Comparison of ENCODE assay signal across 8 cellular contexts in genomic region chr19:4793278-4793677, GRCh38. TPM values are rescaled to one million over a fixed set of nuclear protein-coding genes. Genes with fewer than 3 reads are reported as not detected.
DNase-seq lines count a peak whose midpoint lies in the region; ATAC-seq and TF ChIP-seq lines count a peak whose summit lies in the region.
"Not testable (repeated sequence)": the region's sequence is repeated elsewhere in the genome, so short reads cannot be mapped to it uniquely, and the experiment has no call there.

No MANE protein-coding gene starts in this region.

- H3K9me3 ChIP-seq in CD4-positive, alpha-beta T cell (ENCODE audit: control insufficient read depth, low read length); SK-N-SH; esophagus squamous epithelium: not testable (repeated sequence)

- not testable (repeated sequence) for H3K27me3 ChIP-seq in CD4-positive, alpha-beta T cell (ENCODE audit: control insufficient read depth, insufficient read depth, low read length); HL-60 (ENCODE audit: insufficient read depth, poor library complexity, severe bottlenecking); SK-N-SH (ENCODE audit: insufficient read depth); esophagus squamous epithelium

- H3K79me2 ChIP-seq in SK-N-SH (ENCODE audit: insufficient read depth) = peaks cover 52% of the 10 kb centered on the region

- 88% methylated on average over 6 of the region's 19 CpGs for WGBS in SK-N-SH (ENCODE audit: low lambda C conversion rate)
- 60 to 85% methylated on average over 1 to 8 of the region's 19 CpGs for WGBS in esophagus squamous epithelium, 2 donors

- peaks cover 31% of the 10 kb centered on the region for H3K4me1 Mint-ChIP-seq in CD4-positive, alpha-beta T cell (ENCODE audit: low read depth)
- peaks cover 40% of the 10 kb centered on the region for H3K4me1 Mint-ChIP-seq in activated CD8-positive, alpha-beta memory T cell treated with anti-CD3 and anti-CD28 coated beads, Interleukin-2, amount 10 ng/mL, durations not matched to agents 7 days and 5 days
- H3K4me1 Mint-ChIP-seq in activated naive CD8-positive, alpha-beta T cell treated with anti-CD3 and anti-CD28 coated beads, Interleukin-2, amount 50 U/mL, for 24 hours = peaks cover 45% of the 10 kb centered on the region
- H3K4me1 Mint-ChIP-seq in nephron progenitor cell = peaks cover 19% of the 10 kb centered on the region
- H3K4me1 Mint-ChIP-seq in stimulated activated memory B cell treated with anti-CD40 and anti-IgM and Interleukin-4, amounts not matched to agents 10 μg/mL and 1 μg/mL and 100 μg/mL, for 72 hours = peaks cover 45% of the 10 kb centered on the region

- not testable (repeated sequence) for TF ChIP-seq RAD21 in SK-N-SH (IDR thresholded peaks at IDR 0.05; ENCODE audit: low read length)

- H3K4me1 ChIP-seq in SK-N-SH (ENCODE audit: control insufficient read depth in 1 of 2, insufficient read depth in 2 of 2, low read depth in 1 of 2, low read length in 1 of 2) = not testable (repeated sequence)
- H3K4me1 ChIP-seq in esophagus squamous epithelium = peaks cover 28 to 55% (median 40%) of the 10 kb centered on the region in 3 donors

- H3K9me2 ChIP-seq in SK-N-SH = not testable (repeated sequence)

- H3K27me3 Mint-ChIP-seq in CD4-positive, alpha-beta T cell; activated CD8-positive, alpha-beta memory T cell treated with anti-CD3 and anti-CD28 coated beads, Interleukin-2, amount 10 ng/mL, durations not matched to agents 7 days and 5 days; activated naive CD8-positive, alpha-beta T cell treated with anti-CD3 and anti-CD28 coated beads, Interleukin-2, amount 50 U/mL, for 24 hours; stimulated activated memory B cell treated with anti-CD40 and anti-IgM and Interleukin-4, amounts not matched to agents 10 μg/mL and 1 μg/mL and 100 μg/mL, for 72 hours: not testable (repeated sequence)
- peaks cover 17% of the 10 kb centered on the region for H3K27me3 Mint-ChIP-seq in nephron progenitor cell (ENCODE audit: low read depth, poor library complexity)

- H3F3A ChIP-seq in SK-N-SH (replicated peaks; ENCODE audit: insufficient read depth) = not testable (repeated sequence)

- H3K36me3 Mint-ChIP-seq in CD4-positive, alpha-beta T cell (ENCODE audit: low read depth) = peaks cover 39% of the 10 kb centered on the region
- H3K36me3 Mint-ChIP-seq in activated CD8-positive, alpha-beta memory T cell treated with anti-CD3 and anti-CD28 coated beads, Interleukin-2, amount 10 ng/mL, durations not matched to agents 7 days and 5 days = peaks cover 19% of the 10 kb centered on the region
- H3K36me3 Mint-ChIP-seq in activated naive CD8-positive, alpha-beta T cell treated with anti-CD3 and anti-CD28 coated beads, Interleukin-2, amount 50 U/mL, for 24 hours (ENCODE audit: low read depth) = peaks cover 34% of the 10 kb centered on the region
- H3K36me3 Mint-ChIP-seq in nephron progenitor cell (ENCODE audit: low read depth) = peaks cover 35% of the 10 kb centered on the region
- peaks cover 26% of the 10 kb centered on the region for H3K36me3 Mint-ChIP-seq in stimulated activated memory B cell treated with anti-CD40 and anti-IgM and Interleukin-4, amounts not matched to agents 10 μg/mL and 1 μg/mL and 100 μg/mL, for 72 hours

- not testable (repeated sequence) for H3K9me3 Mint-ChIP-seq in CD4-positive, alpha-beta T cell; activated CD8-positive, alpha-beta memory T cell treated with anti-CD3 and anti-CD28 coated beads, Interleukin-2, amount 10 ng/mL, durations not matched to agents 7 days and 5 days (ENCODE audit: low read depth); activated naive CD8-positive, alpha-beta T cell treated with anti-CD3 and anti-CD28 coated beads, Interleukin-2, amount 50 U/mL, for 24 hours; nephron progenitor cell; stimulated activated memory B cell treated with anti-CD40 and anti-IgM and Interleukin-4, amounts not matched to agents 10 μg/mL and 1 μg/mL and 100 μg/mL, for 72 hours

- H3K36me3 ChIP-seq in SK-N-SH (replicated peaks in 1 of 2; ENCODE audit: control insufficient read depth in 1 of 2, insufficient read depth in 2 of 2, low read length in 1 of 2) = peaks cover 17 to 29% of the 10 kb centered on the region in 2 experiments
- H3K36me3 ChIP-seq in esophagus squamous epithelium = peaks cover 8 to 59% (median 11%) of the 10 kb centered on the region in 3 donors

- H2AFZ ChIP-seq in SK-N-SH (ENCODE audit: low read depth) = not testable (repeated sequence)

- H3K4me3 ChIP-seq in HL-60 (replicated peaks; ENCODE audit: insufficient read depth, low read length) (peak overlapping the region; percentile 89), esophagus squamous epithelium (peak overlapping the region in 3 of 4 donors; percentile 86 to 95 (median 87))
- H3K4me3 ChIP-seq in SK-N-SH (ENCODE audit: low read depth in 2 of 2, low read length in 1 of 2) = not testable (repeated sequence)

- CTCF ChIA-PET in CD4-positive, alpha-beta T cell (lab: Charles Lee) = interaction anchor here (1.0 kb wide), 1 partner anchor 16 kb away, joined by 3 read pairs; no protein-coding TSS in a partner anchor
- CTCF ChIA-PET in SK-N-SH (lab: Yijun Ruan, JAX); activated CD8-positive, alpha-beta memory T cell treated with anti-CD3 and anti-CD28 coated beads, Interleukin-2, amount 10 ng/mL, durations not matched to agents 7 days and 5 days (lab: Charles Lee): not testable (repeated sequence)

- not testable (repeated sequence) for ATAC-seq in CD4-positive, alpha-beta T cell (ENCODE audit: poor library complexity); activated CD8-positive, alpha-beta memory T cell treated with anti-CD3 and anti-CD28 coated beads, Interleukin-2, amount 10 ng/mL, durations not matched to agents 7 days and 5 days; activated naive CD8-positive, alpha-beta T cell treated with anti-CD3 and anti-CD28 coated beads, Interleukin-2, amount 50 U/mL, for 24 hours; stimulated activated memory B cell treated with anti-CD40 and anti-IgM and Interleukin-4, amounts not matched to agents 10 μg/mL and 1 μg/mL and 100 μg/mL, for 72 hours

- not testable (repeated sequence) for H3K27ac ChIP-seq in CD4-positive, alpha-beta T cell (ENCODE audit: low read depth, low read length); HL-60 (replicated peaks); SK-N-SH (ENCODE audit: low read depth in 2 of 2, low read length in 1 of 2)
- H3K27ac ChIP-seq in esophagus squamous epithelium = peak overlapping the region in 3 of 4 donors; percentile 85 to 98 (median 95)

- H3K4me2 ChIP-seq in SK-N-SH = 0 out of 2 replicates have a peak overlapping the region, but pooled peaks have one; percentile 92

- POLR2A ChIA-PET in CD4-positive, alpha-beta T cell (lab: Charles Lee); SK-N-SH (lab: Yijun Ruan, JAX): not testable (repeated sequence)

- not testable (repeated sequence) for DNase-seq in CD4-positive, alpha-beta T cell; HL-60 (ENCODE audit: low read depth in 1 of 2, low spot score in 1 of 2); SK-N-SH; activated CD8-positive, alpha-beta memory T cell treated with anti-CD3 and anti-CD28 coated beads, Interleukin-2, amount 10 ng/mL, durations not matched to agents 7 days and 5 days; activated naive CD8-positive, alpha-beta T cell treated with anti-CD3 and anti-CD28 coated beads, Interleukin-2, amount 50 U/mL, for 24 hours; esophagus squamous epithelium (lab: John Stamatoyannopoulos, UW); nephron progenitor cell

- H3K4me3 Mint-ChIP-seq in CD4-positive, alpha-beta T cell = peak overlapping the region; percentile 73
- peak overlapping the region; percentile 10 for H3K4me3 Mint-ChIP-seq in activated CD8-positive, alpha-beta memory T cell treated with anti-CD3 and anti-CD28 coated beads, Interleukin-2, amount 10 ng/mL, durations not matched to agents 7 days and 5 days
- peak overlapping the region; percentile 86 for H3K4me3 Mint-ChIP-seq in activated naive CD8-positive, alpha-beta T cell treated with anti-CD3 and anti-CD28 coated beads, Interleukin-2, amount 50 U/mL, for 24 hours
- H3K4me3 Mint-ChIP-seq in nephron progenitor cell = peak overlapping the region; percentile 83
- peak overlapping the region; percentile 72 for H3K4me3 Mint-ChIP-seq in stimulated activated memory B cell treated with anti-CD40 and anti-IgM and Interleukin-4, amounts not matched to agents 10 μg/mL and 1 μg/mL and 100 μg/mL, for 72 hours

- not testable (repeated sequence) for TF ChIP-seq EP300 in SK-N-SH (IDR thresholded peaks at IDR 0.05; ENCODE audit: borderline replicate concordance in 1 of 2, low read depth in 1 of 2, low read length in 1 of 2)

- H4K20me1 ChIP-seq in SK-N-SH (ENCODE audit: insufficient read depth) = not testable (repeated sequence)

- TF ChIP-seq POLR2A in esophagus squamous epithelium (IDR thresholded peaks at IDR 0.05) = not testable (repeated sequence)

- H3K9ac ChIP-seq in SK-N-SH = not testable (repeated sequence)

- intact Hi-C loops in CD4-positive, alpha-beta T cell (cut with DNase I, micrococcal nuclease) = loop anchor here in 1 of 2 experiments (10.0 kb wide), 3 partner anchors 318 to 892 kb away; partner anchors contain the start of genes CHAF1A, HDGFL2, HSD11B1L and MICOS13
- intact Hi-C loops in esophagus squamous epithelium (cut with DNase I) = loop anchor here (5.0 kb wide), 1 partner anchor 61 kb away; no protein-coding TSS in a partner anchor

- TF ChIP-seq CTCF in CD4-positive, alpha-beta T cell (IDR thresholded peaks at IDR 0.05); HL-60 (IDR thresholded peaks at IDR 0.05; ENCODE audit: insufficient read depth, low read length); SK-N-SH (IDR thresholded peaks at IDR 0.05); esophagus squamous epithelium (IDR thresholded peaks at IDR 0.05); nephron progenitor cell (IDR thresholded peaks at IDR 0.05): not testable (repeated sequence)

- not testable (repeated sequence) for H3K27ac Mint-ChIP-seq in CD4-positive, alpha-beta T cell; nephron progenitor cell
- H3K27ac Mint-ChIP-seq in activated CD8-positive, alpha-beta memory T cell treated with anti-CD3 and anti-CD28 coated beads, Interleukin-2, amount 10 ng/mL, durations not matched to agents 7 days and 5 days = peak overlapping the region; percentile 19
- peak overlapping the region; percentile 88 for H3K27ac Mint-ChIP-seq in activated naive CD8-positive, alpha-beta T cell treated with anti-CD3 and anti-CD28 coated beads, Interleukin-2, amount 50 U/mL, for 24 hours
- peak overlapping the region; percentile 85 for H3K27ac Mint-ChIP-seq in stimulated activated memory B cell treated with anti-CD40 and anti-IgM and Interleukin-4, amounts not matched to agents 10 μg/mL and 1 μg/mL and 100 μg/mL, for 72 hours

RNA-seq across cellular contexts. Expression of gene FEM1A, which starts 1.7 kb away (rescaled TPM):
- total RNA-seq in CD4-positive, alpha-beta T cell = 10 to 100 TPM; 11.8 to 12.1 TPM
- polyA plus RNA-seq in SK-N-SH (2012; rRNA removed) = 4.8 and 5.0 TPM in 2 replicates
- polyA plus RNA-seq in SK-N-SH (2012; cell fraction: cytosol; rRNA removed) = 2.8 and 4.0 TPM in 2 replicates
- 3.5 and 3.7 TPM in 2 replicates for polyA plus RNA-seq in SK-N-SH (2012; cell fraction: nucleus; rRNA removed)
- total RNA-seq in activated CD8-positive, alpha-beta memory T cell treated with anti-CD3 and anti-CD28 coated beads, Interleukin-2, amount 10 ng/mL, durations not matched to agents 7 days and 5 days = 10 to 100 TPM; 11.5 to 16.8 TPM
- 10 to 100 TPM; 16.8 to 22.7 (median 18.4) TPM for total RNA-seq in esophagus squamous epithelium

RNA-seq across cellular contexts. Expression of gene TICAM1, which starts 38.2 kb away (rescaled TPM):
- 10 to 100 TPM; 14.7 to 15.0 TPM for total RNA-seq in CD4-positive, alpha-beta T cell
- polyA plus RNA-seq in SK-N-SH (2012; rRNA removed) = 1.8 and 2.7 TPM in 2 replicates
- 1.9 and 2.6 TPM in 2 replicates for polyA plus RNA-seq in SK-N-SH (2012; cell fraction: cytosol; rRNA removed)
- 2.1 and 3.7 TPM in 2 replicates for polyA plus RNA-seq in SK-N-SH (2012; cell fraction: nucleus; rRNA removed)
- total RNA-seq in activated CD8-positive, alpha-beta memory T cell treated with anti-CD3 and anti-CD28 coated beads, Interleukin-2, amount 10 ng/mL, durations not matched to agents 7 days and 5 days = 10 to 100 TPM; 19.5 to 22.4 TPM
- total RNA-seq in esophagus squamous epithelium = 10 to 100 TPM in 3 of 4 donors, 1 to 10 TPM in 1; 9.6 to 28.7 (median 16.8) TPM

Comparison
In these comparisons a context has a peak if more than half of its experiments do, and no peak if none do; other contexts are left out.
1. H3K4me3 Mint-ChIP-seq: peak in every context shown above with its lines; median percentile 86 in activated naive CD8-positive, alpha-beta T cell treated with anti-CD3 and anti-CD28 coated beads, Interleukin-2, amount 50 U/mL, for 24 hours; 83 in nephron progenitor cell; 73 in CD4-positive, alpha-beta T cell; 72 in stimulated activated memory B cell treated with anti-CD40 and anti-IgM and Interleukin-4, amounts not matched to agents 10 μg/mL and 1 μg/mL and 100 μg/mL, for 72 hours; 10 in activated CD8-positive, alpha-beta memory T cell treated with anti-CD3 and anti-CD28 coated beads, Interleukin-2, amount 10 ng/mL, durations not matched to agents 7 days and 5 days.